In genomic region chr16:88303890-88304819, GRCh38 we compare ENCODE assay signal across 14 cellular contexts.
DNase-seq lines count a peak whose midpoint lies in the region; ATAC-seq and TF ChIP-seq lines count a peak whose summit lies in the region.
"Had no signal": no experiment of that assay in that cellular context is flagged by ENCODE, and none has a peak within 500 bp of the region (broad histone marks: within the 10 kb centered on the region; RNA-seq: fewer than 3 reads in every experiment).

No MANE protein-coding gene starts in this region.

- H3K27ac ChIP-seq in endodermal cell (ENCODE audit: low read depth, low read length) (peak overlapping the region; percentile 16), lung (ENCODE audit: low read depth in 1 of 2, low read length in 1 of 2) (peak overlapping the region in 1 of 2 donors; percentile 49)

- no peak overlapping the region for H3K9ac ChIP-seq in endodermal cell (ENCODE audit: extremely low read depth, low read length, poor library complexity, severe bottlenecking)

- TF ChIP-seq CTCF in natural killer cell (IDR thresholded peaks at IDR 0.05): no peak
- no peak for TF ChIP-seq CTCF in endodermal cell (conservative IDR thresholded peaks at IDR 0.05)
- no peak for TF ChIP-seq CTCF in lung (IDR thresholded peaks at IDR 0.05; ENCODE audit: control extremely low read depth, extremely low read depth)

- no peak for ATAC-seq in natural killer cell treated with Interleukin-12 subunit alpha and Interleukin-12 subunit beta and Interleukin-15 and Interleukin-18, amount 100 ng/mL, for 72 hours
- no peak for ATAC-seq in natural killer cell
- peak; percentile 59 for ATAC-seq in lung (ENCODE audit: insufficient read depth, low FRiP score)
- no peak for ATAC-seq in GM19351 (IDR thresholded peaks at IDR 0.05; ENCODE audit: unreplicated experiment)
- ATAC-seq in GM21367 (IDR thresholded peaks at IDR 0.05; ENCODE audit: unreplicated experiment): no peak

- DNase-seq in natural killer cell treated with Interleukin-12 subunit alpha and Interleukin-12 subunit beta and Interleukin-15 and Interleukin-18, amount 100 ng/mL, for 72 hours (ENCODE audit: low spot score): peak; percentile 48
- DNase-seq in natural killer cell: no peak
- no peak for DNase-seq in endodermal cell
- peak; percentile 41 for DNase-seq in lung (ENCODE audit: low spot score)
- DNase-seq in RPMI8226: no peak
- no peak for DNase-seq in T-helper 9 cell
- DNase-seq: glutamatergic neuron; stimulated activated CD4-positive, alpha-beta T cell treated with anti-CD3 and anti-CD28 coated beads, Interleukin-12 subunit alpha, Interleukin-12 subunit beta, amount 100 ng/mL, for 4 hours had no signal

- no peaks in the 10 kb centered on the region for H3K36me3 Mint-ChIP-seq in natural killer cell treated with Interleukin-12 subunit alpha and Interleukin-12 subunit beta and Interleukin-15 and Interleukin-18, amount 100 ng/mL, for 72 hours
- H3K36me3 Mint-ChIP-seq in natural killer cell: no peaks in the 10 kb centered on the region
- H3K36me3 Mint-ChIP-seq in endodermal cell (ENCODE audit: low read depth): no peaks in the 10 kb centered on the region

- H3K27ac Mint-ChIP-seq in natural killer cell treated with Interleukin-12 subunit alpha and Interleukin-12 subunit beta and Interleukin-15 and Interleukin-18, amount 100 ng/mL, for 72 hours: no peak overlapping the region
- H3K27ac Mint-ChIP-seq in natural killer cell (no peak overlapping the region), endodermal cell (no peak overlapping the region)
- H3K27ac Mint-ChIP-seq: activated T-helper 2 cell treated with anti-CD3 and anti-CD28 coated beads, Interferon-gamma antibody, Interleukin-2, Interleukin-4, amounts not matched to agents 10 μg/mL and 5 μg/mL and 100 μg/mL, durations not matched to agents 14 hours and 24 hours and 36 hours; B cell; T-helper 1 cell treated with Interleukin-12 subunit alpha and Interleukin-12 subunit beta and Interleukin-4 antibody, amounts not matched to agents 30 μg/mL and 1 μg/mL, for 36 hours had no signal

- 77 to 83% methylated on average over 9 to 16 of the region's 16 CpGs for WGBS in endodermal cell (ENCODE audit: insufficient coverage in 1 of 2, insufficient read length in 1 of 2), 2 experiments
- WGBS in lung, 2 donors: 41 to 61% methylated on average over 15 to 16 of the region's 16 CpGs

- H3K4me1 ChIP-seq in endodermal cell (ENCODE audit: control insufficient read depth, insufficient read depth, low read length) (no peaks in the 10 kb centered on the region), lung (ENCODE audit: control insufficient read depth in 2 of 2, insufficient read depth in 2 of 2, low read length in 2 of 2) (peaks cover 0 to 13% of the 10 kb centered on the region in 2 donors)

- H3K4me1 Mint-ChIP-seq in natural killer cell treated with Interleukin-12 subunit alpha and Interleukin-12 subunit beta and Interleukin-15 and Interleukin-18, amount 100 ng/mL, for 72 hours (ENCODE audit: low read depth in 2 of 2): no peaks in the 10 kb centered on the region
- no peaks in the 10 kb centered on the region for H3K4me1 Mint-ChIP-seq in natural killer cell
- no peaks in the 10 kb centered on the region for H3K4me1 Mint-ChIP-seq in endodermal cell
- H3K4me1 Mint-ChIP-seq: B cell had no signal

- H3K36me3 ChIP-seq in endodermal cell (ENCODE audit: control insufficient read depth, insufficient read depth, low read length) (no peaks in the 10 kb centered on the region), lung (ENCODE audit: control insufficient read depth in 2 of 2, insufficient read depth in 2 of 2, low read length in 2 of 2) (no peaks in the 10 kb centered on the region)
- H3K36me3 ChIP-seq: thoracic aorta had no signal

- peaks cover 0 to 2% of the 10 kb centered on the region in 2 donors for H3K27me3 Mint-ChIP-seq in natural killer cell treated with Interleukin-12 subunit alpha and Interleukin-12 subunit beta and Interleukin-15 and Interleukin-18, amount 100 ng/mL, for 72 hours
- H3K27me3 Mint-ChIP-seq in natural killer cell (ENCODE audit: low read depth in 2 of 2) (peaks cover 0 to 7% of the 10 kb centered on the region in 2 donors), endodermal cell (ENCODE audit: insufficient read depth) (peaks cover 5% of the 10 kb centered on the region)

- H3K9me3 ChIP-seq in endodermal cell (ENCODE audit: control insufficient read depth, low read length) (peaks cover 14% of the 10 kb centered on the region), lung (ENCODE audit: control insufficient read depth in 2 of 2, insufficient read depth in 1 of 2, low read length in 1 of 2) (peaks cover 0 to 19% of the 10 kb centered on the region in 2 donors)
- H3K9me3 ChIP-seq: thoracic aorta had no signal

- peaks cover 5% of the 10 kb centered on the region for H3K9me3 Mint-ChIP-seq in natural killer cell treated with Interleukin-12 subunit alpha and Interleukin-12 subunit beta and Interleukin-15 and Interleukin-18, amount 100 ng/mL, for 72 hours
- H3K9me3 Mint-ChIP-seq in natural killer cell: no peaks in the 10 kb centered on the region
- H3K9me3 Mint-ChIP-seq in endodermal cell: peaks cover 35% of the 10 kb centered on the region

- H3K4me3 Mint-ChIP-seq in natural killer cell treated with Interleukin-12 subunit alpha and Interleukin-12 subunit beta and Interleukin-15 and Interleukin-18, amount 100 ng/mL, for 72 hours: no peak overlapping the region
- H3K4me3 Mint-ChIP-seq in natural killer cell (no peak overlapping the region), endodermal cell (no peak overlapping the region)
- H3K4me3 Mint-ChIP-seq: B cell; T-helper 1 cell treated with Interleukin-12 subunit alpha and Interleukin-12 subunit beta and Interleukin-4 antibody, amounts not matched to agents 30 μg/mL and 1 μg/mL, for 36 hours had no signal

- intact Hi-C loops in natural killer cell (cut with micrococcal nuclease): no loop called here

- no peak overlapping the region for H3K4me3 ChIP-seq in endodermal cell (ENCODE audit: low read length)
- no peak overlapping the region for H3K4me3 ChIP-seq in lung
- H3K4me3 ChIP-seq: thoracic aorta had no signal

- H3K27me3 ChIP-seq in endodermal cell (ENCODE audit: control insufficient read depth, insufficient read depth, low read length, poor library complexity, severe bottlenecking): no peaks in the 10 kb centered on the region
- H3K27me3 ChIP-seq in lung (ENCODE audit: control insufficient read depth, insufficient read depth): no peaks in the 10 kb centered on the region

Comparison
In these comparisons a context has a peak if more than half of its experiments do, and no peak if none do; other contexts are left out.
1. DNase-seq: peak in natural killer cell treated with Interleukin-12 subunit alpha and Interleukin-12 subunit beta and Interleukin-15 and Interleukin-18, amount 100 ng/mL, for 72 hours (single experiment) and lung (single experiment); none in natural killer cell (single experiment), endodermal cell (single experiment), RPMI8226 (single experiment) and T-helper 9 cell (single experiment).